17 cellular contexts compared by ENCODE assay signal in the genomic region with DNA sequence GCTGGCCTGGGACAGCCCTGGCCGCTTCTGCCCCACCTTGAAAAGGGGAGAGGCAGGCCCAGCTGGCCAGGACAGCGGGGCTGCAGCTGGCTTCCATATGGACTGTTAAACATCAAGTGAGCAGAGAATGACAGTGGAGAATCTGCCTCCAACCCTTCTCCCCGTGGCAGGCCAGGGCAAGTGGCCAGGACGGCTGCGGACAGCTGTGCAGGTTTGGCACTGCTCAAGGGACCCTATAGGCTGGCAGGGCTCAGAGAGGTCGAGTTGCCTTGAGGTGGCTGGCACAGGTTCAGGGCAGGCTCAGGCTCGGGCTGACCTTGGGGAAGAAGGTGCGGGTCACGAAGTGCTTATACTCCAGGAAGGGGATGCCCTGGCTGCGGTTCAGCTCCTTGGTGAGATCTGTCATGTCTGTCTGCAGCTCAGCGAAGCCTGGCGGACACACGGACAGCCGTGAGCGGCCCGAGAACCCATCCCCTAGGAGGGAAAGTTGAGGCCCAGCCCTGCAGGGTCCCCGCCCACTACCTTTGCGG. TPM values are rescaled to one million over a fixed set of nuclear protein-coding genes. Genes with fewer than 3 reads are reported as not detected.
A peak's percentile ranks its signal among the peaks of the same experiment; 100 is the strongest.
DNase-seq lines count a peak whose midpoint lies in the region; ATAC-seq and TF ChIP-seq lines count a peak whose summit lies in the region.
"Had no signal": no experiment of that assay in that cellular context is flagged by ENCODE, and none has a peak within 500 bp of the region (broad histone marks: within the 10 kb centered on the region; RNA-seq: fewer than 3 reads in every experiment).

No MANE protein-coding gene starts in this region.

- H3K27me3 Mint-ChIP-seq in brain, result peaks cover 6% of the 10 kb centered on the region
- peaks cover 13 to 20% (median 14%) of the 10 kb centered on the region in 3 donors for H3K27me3 Mint-ChIP-seq in immature natural killer cell (ENCODE audit: low read depth in 3 of 3)
- no peaks in the 10 kb centered on the region for H3K27me3 Mint-ChIP-seq in stimulated activated memory B cell treated with anti-CD40 and anti-IgM and Interleukin-4, amounts not matched to agents 10 μg/mL and 1 μg/mL and 100 μg/mL, for 72 hours
- H3K27me3 Mint-ChIP-seq: progenitor cell of endocrine pancreas had no signal

- no peak overlapping the region for H3K4me3 ChIP-seq in MG63
- no peak overlapping the region for H3K4me3 ChIP-seq in upper lobe of right lung
- H3K4me3 ChIP-seq: dorsolateral prefrontal cortex had no signal

- H3K27ac Mint-ChIP-seq in brain (peak overlapping the region in 3 of 5 experiments; percentile 16 to 47 (median 17)), immature natural killer cell (peak overlapping the region in 5 of 6 donors; percentile 82 to 90 (median 82))
- H3K27ac Mint-ChIP-seq in stimulated activated memory B cell treated with anti-CD40 and anti-IgM and Interleukin-4, amounts not matched to agents 10 μg/mL and 1 μg/mL and 100 μg/mL, for 72 hours, result peak overlapping the region; percentile 12
- H3K27ac Mint-ChIP-seq: activated naive CD4-positive, alpha-beta T cell treated with anti-CD3 and anti-CD28 coated beads for 36 hours; progenitor cell of endocrine pancreas had no signal

- H3K27me3 ChIP-seq in MG63 (no peaks in the 10 kb centered on the region), upper lobe of right lung (no peaks in the 10 kb centered on the region)
- H3K27me3 ChIP-seq: dorsolateral prefrontal cortex had no signal

- TF ChIP-seq CTCF in brain (conservative IDR thresholded peaks at IDR 0.05), result no peak
- no peak for TF ChIP-seq CTCF in upper lobe of right lung (IDR thresholded peaks at IDR 0.05)

- no peak overlapping the region for H3K27ac ChIP-seq in upper lobe of right lung

- intact Hi-C loops in upper lobe of right lung (cut with DNase I), result no loop called here

- no peak for ATAC-seq in stimulated activated memory B cell treated with anti-CD40 and anti-IgM and Interleukin-4, amounts not matched to agents 10 μg/mL and 1 μg/mL and 100 μg/mL, for 72 hours
- no peak for ATAC-seq in upper lobe of right lung
- ATAC-seq in HG02885 (IDR thresholded peaks at IDR 0.05; ENCODE audit: poor library complexity, unreplicated experiment), result no peak
- no peak for ATAC-seq in GM21381 (IDR thresholded peaks at IDR 0.05; ENCODE audit: unreplicated experiment)

- H3K4me1 Mint-ChIP-seq in brain (peaks cover 9% of the 10 kb centered on the region), immature natural killer cell (peaks cover 52 to 53% of the 10 kb centered on the region in 2 donors)
- H3K4me1 Mint-ChIP-seq in stimulated activated memory B cell treated with anti-CD40 and anti-IgM and Interleukin-4, amounts not matched to agents 10 μg/mL and 1 μg/mL and 100 μg/mL, for 72 hours, result peaks cover 10% of the 10 kb centered on the region

- peak; percentile 34 for DNase-seq in MG63
- DNase-seq in immature natural killer cell, result no peak
- no peak for DNase-seq in NCI-H2029 (lab: John Stamatoyannopoulos, UW)
- no peak for DNase-seq in upper lobe of right lung
- DNase-seq: activated CD4-positive, alpha-beta T cell treated with anti-CD3 and anti-CD28 coated beads, Interleukin-2, amount 50 U/mL, for 1 hour; activated naive CD4-positive, alpha-beta T cell treated with anti-CD3 and anti-CD28 coated beads for 36 hours; activated T-cell treated with anti-CD3 and anti-CD28 coated beads for 4 hours; dorsolateral prefrontal cortex; hypothalamus; NCI-H1930 had no signal

- H3K9me3 ChIP-seq in MG63, result no peaks in the 10 kb centered on the region
- H3K9me3 ChIP-seq in upper lobe of right lung, result no peaks in the 10 kb centered on the region

- H3K36me3 Mint-ChIP-seq in brain, result no peaks in the 10 kb centered on the region
- peaks cover 10 to 15% (median 14%) of the 10 kb centered on the region in 3 donors for H3K36me3 Mint-ChIP-seq in immature natural killer cell
- no peaks in the 10 kb centered on the region for H3K36me3 Mint-ChIP-seq in stimulated activated memory B cell treated with anti-CD40 and anti-IgM and Interleukin-4, amounts not matched to agents 10 μg/mL and 1 μg/mL and 100 μg/mL, for 72 hours

- H3K36me3 ChIP-seq in MG63, result peaks cover 15% of the 10 kb centered on the region
- peaks cover 100% of the 10 kb centered on the region for H3K36me3 ChIP-seq in upper lobe of right lung

- H3K4me1 ChIP-seq in upper lobe of right lung, result peaks cover 35% of the 10 kb centered on the region

- no peak overlapping the region for H3K4me3 Mint-ChIP-seq in brain
- peak overlapping the region; percentile 24 to 85 (median 68) for H3K4me3 Mint-ChIP-seq in immature natural killer cell
- no peak overlapping the region for H3K4me3 Mint-ChIP-seq in stimulated activated memory B cell treated with anti-CD40 and anti-IgM and Interleukin-4, amounts not matched to agents 10 μg/mL and 1 μg/mL and 100 μg/mL, for 72 hours
- H3K4me3 Mint-ChIP-seq: activated naive CD4-positive, alpha-beta T cell treated with anti-CD3 and anti-CD28 coated beads for 36 hours had no signal

- H3K9me3 Mint-ChIP-seq in brain (no peaks in the 10 kb centered on the region), immature natural killer cell (no peaks in the 10 kb centered on the region)
- H3K9me3 Mint-ChIP-seq in stimulated activated memory B cell treated with anti-CD40 and anti-IgM and Interleukin-4, amounts not matched to agents 10 μg/mL and 1 μg/mL and 100 μg/mL, for 72 hours, result no peaks in the 10 kb centered on the region
- H3K9me3 Mint-ChIP-seq: activated naive CD4-positive, alpha-beta T cell treated with anti-CD3 and anti-CD28 coated beads for 36 hours had no signal

RNA-seq across cellular contexts. Expression of a gene that starts 24.3 kb away (rescaled TPM):
- total RNA-seq in MG63 (2014; rRNA removed; shearing (Covaris generic); ENCODE audit: low replicate concordance), result not detected in 2 replicates
- not detected for polyA plus RNA-seq in brain (ENCODE audit: insufficient read depth, low read depth, low replicate concordance)
- polyA plus RNA-seq in immature natural killer cell, result not detected
- total RNA-seq in upper lobe of right lung, result not detected
- total RNA-seq: activated naive CD4-positive, alpha-beta T cell treated with anti-CD3 and anti-CD28 coated beads for 36 hours; dorsolateral prefrontal cortex; fibroblast of lung; NCI-H460; progenitor cell of endocrine pancreas had no signal
- polyA plus RNA-seq: fibroblast of lung had no signal

RNA-seq across cellular contexts. Expression of a gene that starts 38.8 kb away (rescaled TPM):
- not detected in 2 replicates for total RNA-seq in MG63 (2014; rRNA removed; shearing (Covaris generic); ENCODE audit: low replicate concordance)
- polyA plus RNA-seq in brain (ENCODE audit: insufficient read depth, low read depth, low replicate concordance) (not detected), immature natural killer cell (not detected)
- total RNA-seq in upper lobe of right lung, result not detected
- total RNA-seq: activated naive CD4-positive, alpha-beta T cell treated with anti-CD3 and anti-CD28 coated beads for 36 hours; fibroblast of lung; NCI-H460 had no signal
- polyA plus RNA-seq: fibroblast of lung had no signal

RNA-seq across cellular contexts. Expression of a gene that starts 39.2 kb away (rescaled TPM):
- 5.8 and 21.9 TPM in 2 replicates for total RNA-seq in MG63 (2014; rRNA removed; shearing (Covaris generic); ENCODE audit: low replicate concordance)
- polyA plus RNA-seq in brain (ENCODE audit: insufficient read depth, low read depth, low replicate concordance) (151 TPM), immature natural killer cell (10 to 100 TPM in 1 of 3 donors, 1 to 10 TPM in 2; 3.1 to 30.2 (median 6.1) TPM)
- 284 TPM for total RNA-seq in upper lobe of right lung

Comparison
In these comparisons a context has a peak if more than half of its experiments do, and no peak if none do; other contexts are left out.
1. H3K27ac Mint-ChIP-seq: peak in every context shown above with its lines; median percentile 82 in immature natural killer cell; 17 in brain; 12 in stimulated activated memory B cell treated with anti-CD40 and anti-IgM and Interleukin-4, amounts not matched to agents 10 μg/mL and 1 μg/mL and 100 μg/mL, for 72 hours.
2. H3K4me3 Mint-ChIP-seq: peak in immature natural killer cell (5 of 5); none in brain (0 of 5) and stimulated activated memory B cell treated with anti-CD40 and anti-IgM and Interleukin-4, amounts not matched to agents 10 μg/mL and 1 μg/mL and 100 μg/mL, for 72 hours (single experiment).
3. RNA of a gene that starts 39.2 kb away (total RNA-seq): 284 TPM in upper lobe of right lung (single experiment); 5.8 to 21.9 TPM in MG63; every median in the first group is over 10 times any median in the second.